9 cellular contexts compared by ENCODE assay signal in genomic region chr1:21509351-21510112, GRCh38. TPM values are rescaled to one million over a fixed set of nuclear protein-coding genes. Genes with fewer than 3 reads are reported as not detected.
DNase-seq lines count a peak whose midpoint lies in the region; ATAC-seq and TF ChIP-seq lines count a peak whose summit lies in the region.
"Had no signal": no experiment of that assay in that cellular context is flagged by ENCODE, and none has a peak within 500 bp of the region (broad histone marks: within the 10 kb centered on the region; RNA-seq: fewer than 3 reads in every experiment).

Gene ALPL, plus strand, starts transcription at chr1:21509423. Its CDS starts 44,659 bp downstream, at chr1:21554082.

- H3K79me2 ChIP-seq in parathyroid adenoma: no peaks in the 10 kb centered on the region

- peak within 1 kb of the TSS; percentile 62 for H2AFZ ChIP-seq in parathyroid adenoma

- peak; percentile 62 for DNase-seq in ELF-1 (ENCODE audit: low read depth, low spot score)
- DNase-seq in activated B cell treated with CpG ODN at 0.5 μM for 24 hours: no peak
- no peak for DNase-seq in left ventricle myocardium inferior
- no peak for DNase-seq in NCI-H82 (lab: John Stamatoyannopoulos, UW)
- DNase-seq in activated CD4-positive, alpha-beta T cell treated with anti-CD3 and anti-CD28 coated beads, Interleukin-2, amount 10 ng/mL, durations not matched to agents 7 days and 5 days: no peak

- H3K36me3 Mint-ChIP-seq in activated B cell treated with CpG ODN at 0.5 μM for 24 hours (ENCODE audit: low read depth): no peaks in the 10 kb centered on the region
- H3K36me3 Mint-ChIP-seq in activated CD4-positive, alpha-beta T cell treated with anti-CD3 and anti-CD28 coated beads, Interleukin-2, amount 10 ng/mL, durations not matched to agents 7 days and 5 days (ENCODE audit: low read depth): no peaks in the 10 kb centered on the region

- peaks cover 38% of the 10 kb centered on the region for H3K27me3 ChIP-seq in left ventricle myocardium inferior (ENCODE audit: low read depth)
- no peaks in the 10 kb centered on the region for H3K27me3 ChIP-seq in parathyroid adenoma (ENCODE audit: control insufficient read depth, insufficient read depth, low read length)

- CTCF ChIA-PET in activated B cell treated with CpG ODN at 0.5 μM for 24 hours (lab: Charles Lee): interaction anchor here (1.0 to 4.7 kb wide), 8 partner anchors 10 to 454 kb away, joined by 3 to 50 read pairs (median 4); no protein-coding TSS in a partner anchor
- CTCF ChIA-PET in activated CD4-positive, alpha-beta T cell treated with anti-CD3 and anti-CD28 coated beads, Interleukin-2, amount 10 ng/mL, durations not matched to agents 7 days and 5 days (lab: Charles Lee): interaction anchor here (0.5 to 1.0 kb wide), 4 partner anchors 9 to 150 kb away, joined by 3 to 5 read pairs (median 3); no protein-coding TSS in a partner anchor

- H3K9me3 ChIP-seq in left ventricle myocardium inferior (replicated peaks): no peaks in the 10 kb centered on the region
- no peaks in the 10 kb centered on the region for H3K9me3 ChIP-seq in parathyroid adenoma (ENCODE audit: control insufficient read depth, low read length)

- TF ChIP-seq CTCF in activated B cell treated with CpG ODN at 0.5 μM for 24 hours (IDR thresholded peaks at IDR 0.05): no peak
- no peak for TF ChIP-seq CTCF in left ventricle myocardium inferior (IDR thresholded peaks at IDR 0.05; ENCODE audit: borderline replicate concordance)
- no peak for TF ChIP-seq CTCF in parathyroid adenoma (IDR thresholded peaks at IDR 0.05)

- H3K4me3 Mint-ChIP-seq in activated B cell treated with CpG ODN at 0.5 μM for 24 hours: peak within 1 kb of the TSS; percentile 78
- H3K4me3 Mint-ChIP-seq in activated CD4-positive, alpha-beta T cell treated with anti-CD3 and anti-CD28 coated beads, Interleukin-2, amount 10 ng/mL, durations not matched to agents 7 days and 5 days: no peak within 1 kb of the TSS

- peaks cover 25% of the 10 kb centered on the region for H3K4me1 Mint-ChIP-seq in activated B cell treated with CpG ODN at 0.5 μM for 24 hours
- H3K4me1 Mint-ChIP-seq in activated CD4-positive, alpha-beta T cell treated with anti-CD3 and anti-CD28 coated beads, Interleukin-2, amount 10 ng/mL, durations not matched to agents 7 days and 5 days: peaks cover 6% of the 10 kb centered on the region

- peaks cover 39% of the 10 kb centered on the region for H3K4me1 ChIP-seq in left ventricle myocardium inferior
- H3K4me1 ChIP-seq in parathyroid adenoma: no peaks in the 10 kb centered on the region

- no peaks in the 10 kb centered on the region for H3K9me3 Mint-ChIP-seq in activated B cell treated with CpG ODN at 0.5 μM for 24 hours
- H3K9me3 Mint-ChIP-seq in activated CD4-positive, alpha-beta T cell treated with anti-CD3 and anti-CD28 coated beads, Interleukin-2, amount 10 ng/mL, durations not matched to agents 7 days and 5 days: no peaks in the 10 kb centered on the region

- no peak within 1 kb of the TSS for H3K9ac ChIP-seq in parathyroid adenoma

- no peak for ATAC-seq in activated B cell treated with CpG ODN at 0.5 μM for 24 hours (ENCODE audit: low read depth)
- ATAC-seq in HG03039 (IDR thresholded peaks at IDR 0.05; ENCODE audit: unreplicated experiment): no peak
- no peak for ATAC-seq in HG02938 (IDR thresholded peaks at IDR 0.05; ENCODE audit: unreplicated experiment)

- H3K27ac Mint-ChIP-seq in activated B cell treated with CpG ODN at 0.5 μM for 24 hours: peak within 1 kb of the TSS; percentile 4
- no peak within 1 kb of the TSS for H3K27ac Mint-ChIP-seq in activated CD4-positive, alpha-beta T cell treated with anti-CD3 and anti-CD28 coated beads, Interleukin-2, amount 10 ng/mL, durations not matched to agents 7 days and 5 days

- POLR2A ChIA-PET in activated B cell treated with CpG ODN at 0.5 μM for 24 hours (lab: Charles Lee): interaction anchor here (1.5 to 3.1 kb wide), 4 partner anchors 9 to 26 kb away, joined by 4 to 10 read pairs (median 9); no protein-coding TSS in a partner anchor
- POLR2A ChIA-PET in activated CD4-positive, alpha-beta T cell treated with anti-CD3 and anti-CD28 coated beads, Interleukin-2, amount 10 ng/mL, durations not matched to agents 7 days and 5 days (lab: Charles Lee): no interaction called here

- H3K36me3 ChIP-seq in left ventricle myocardium inferior: no peaks in the 10 kb centered on the region
- no peaks in the 10 kb centered on the region for H3K36me3 ChIP-seq in parathyroid adenoma (ENCODE audit: control insufficient read depth, insufficient read depth, low read length)

- H3K27me3 Mint-ChIP-seq in activated B cell treated with CpG ODN at 0.5 μM for 24 hours: peaks cover 27% of the 10 kb centered on the region
- H3K27me3 Mint-ChIP-seq in activated CD4-positive, alpha-beta T cell treated with anti-CD3 and anti-CD28 coated beads, Interleukin-2, amount 10 ng/mL, durations not matched to agents 7 days and 5 days: peaks cover 50% of the 10 kb centered on the region

- peak within 1 kb of the TSS; percentile 66 for H3K27ac ChIP-seq in left ventricle myocardium inferior (replicated peaks)
- H3K27ac ChIP-seq in parathyroid adenoma: no peak within 1 kb of the TSS

- intact Hi-C loops in activated B cell treated with CpG ODN at 0.5 μM for 24 hours (cut with micrococcal nuclease) (loop anchor here (1.0 to 5.0 kb wide), 4 partner anchors 25 to 908 kb away; no protein-coding TSS in a partner anchor), left ventricle myocardium inferior (cut with micrococcal nuclease) (loop anchor here (10.0 kb wide), 1 partner anchor 65 kb away; no protein-coding TSS in a partner anchor)

- H3K4me2 ChIP-seq in parathyroid adenoma (ENCODE audit: low read length): peak within 1 kb of the TSS; percentile 18

- H3K4me3 ChIP-seq in left ventricle myocardium inferior: peak within 1 kb of the TSS; percentile 64
- H3K4me3 ChIP-seq in parathyroid adenoma (ENCODE audit: low read depth, low read length): no peak within 1 kb of the TSS

RNA-seq across cellular contexts. Expression of gene ALPL, which starts in this region (rescaled TPM):
- total RNA-seq in activated B cell treated with CpG ODN at 0.5 μM for 24 hours: 14.7 and 19.0 TPM in 2 replicates
- 10.2 TPM for total RNA-seq in left ventricle myocardium inferior
- total RNA-seq in activated CD4-positive, alpha-beta T cell treated with anti-CD3 and anti-CD28 coated beads, Interleukin-2, amount 10 ng/mL, durations not matched to agents 7 days and 5 days: not detected
- total RNA-seq: lung microvascular endothelial cell had no signal

Comparison
In these comparisons a context has a peak if more than half of its experiments do, and no peak if none do; other contexts are left out.
1. RNA of gene ALPL (total RNA-seq): 14.7 to 19.0 TPM in activated B cell treated with CpG ODN at 0.5 μM for 24 hours and 10.2 TPM in left ventricle myocardium inferior (single experiment); not detected in activated CD4-positive, alpha-beta T cell treated with anti-CD3 and anti-CD28 coated beads, Interleukin-2, amount 10 ng/mL, durations not matched to agents 7 days and 5 days; every median in the first group is over 10 times any median in the second.